ENCODE assay signal across 1 cellular context in genomic region chr6:5205877-5206840, GRCh38.
TF ChIP-seq lines count a peak whose summit lies in the region.

No MANE protein-coding gene starts in this region.

TF ChIP-seq in HepG2, 621 proteins besides CTCF, POLR2A, EP300 and RAD21 (continued from another document and continues in another):
- TF ChIP-seq, protein P1, sequence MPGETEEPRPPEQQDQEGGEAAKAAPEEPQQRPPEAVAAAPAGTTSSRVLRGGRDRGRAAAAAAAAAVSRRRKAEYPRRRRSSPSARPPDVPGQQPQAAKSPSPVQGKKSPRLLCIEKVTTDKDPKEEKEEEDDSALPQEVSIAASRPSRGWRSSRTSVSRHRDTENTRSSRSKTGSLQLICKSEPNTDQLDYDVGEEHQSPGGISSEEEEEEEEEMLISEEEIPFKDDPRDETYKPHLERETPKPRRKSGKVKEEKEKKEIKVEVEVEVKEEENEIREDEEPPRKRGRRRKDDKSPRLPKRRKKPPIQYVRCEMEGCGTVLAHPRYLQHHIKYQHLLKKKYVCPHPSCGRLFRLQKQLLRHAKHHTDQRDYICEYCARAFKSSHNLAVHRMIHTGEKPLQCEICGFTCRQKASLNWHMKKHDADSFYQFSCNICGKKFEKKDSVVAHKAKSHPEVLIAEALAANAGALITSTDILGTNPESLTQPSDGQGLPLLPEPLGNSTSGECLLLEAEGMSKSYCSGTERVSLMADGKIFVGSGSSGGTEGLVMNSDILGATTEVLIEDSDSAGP (CRISPR knock-in tag; IDR thresholded peaks at IDR 0.05; ENCODE audit: borderline replicate concordance): peak; percentile 64
- TF ChIP-seq ZNF761 (CRISPR knock-in tag; conservative IDR thresholded peaks at IDR 0.05): 0 out of 2 replicates have a peak, but pooled peaks have one; percentile 61
- no peak for TF ChIP-seq SOX6 (IDR thresholded peaks at IDR 0.05)
- TF ChIP-seq SOX6 (CRISPR knock-in tag; IDR thresholded peaks at IDR 0.05): peak; percentile 95
- TF ChIP-seq PAWR (CRISPR knock-in tag; IDR thresholded peaks at IDR 0.05; ENCODE audit: borderline replicate concordance): no peak
- no peak for TF ChIP-seq ZNF367 (CRISPR knock-in tag; IDR thresholded peaks at IDR 0.05; ENCODE audit: borderline replicate concordance)
- TF ChIP-seq, protein P2, sequence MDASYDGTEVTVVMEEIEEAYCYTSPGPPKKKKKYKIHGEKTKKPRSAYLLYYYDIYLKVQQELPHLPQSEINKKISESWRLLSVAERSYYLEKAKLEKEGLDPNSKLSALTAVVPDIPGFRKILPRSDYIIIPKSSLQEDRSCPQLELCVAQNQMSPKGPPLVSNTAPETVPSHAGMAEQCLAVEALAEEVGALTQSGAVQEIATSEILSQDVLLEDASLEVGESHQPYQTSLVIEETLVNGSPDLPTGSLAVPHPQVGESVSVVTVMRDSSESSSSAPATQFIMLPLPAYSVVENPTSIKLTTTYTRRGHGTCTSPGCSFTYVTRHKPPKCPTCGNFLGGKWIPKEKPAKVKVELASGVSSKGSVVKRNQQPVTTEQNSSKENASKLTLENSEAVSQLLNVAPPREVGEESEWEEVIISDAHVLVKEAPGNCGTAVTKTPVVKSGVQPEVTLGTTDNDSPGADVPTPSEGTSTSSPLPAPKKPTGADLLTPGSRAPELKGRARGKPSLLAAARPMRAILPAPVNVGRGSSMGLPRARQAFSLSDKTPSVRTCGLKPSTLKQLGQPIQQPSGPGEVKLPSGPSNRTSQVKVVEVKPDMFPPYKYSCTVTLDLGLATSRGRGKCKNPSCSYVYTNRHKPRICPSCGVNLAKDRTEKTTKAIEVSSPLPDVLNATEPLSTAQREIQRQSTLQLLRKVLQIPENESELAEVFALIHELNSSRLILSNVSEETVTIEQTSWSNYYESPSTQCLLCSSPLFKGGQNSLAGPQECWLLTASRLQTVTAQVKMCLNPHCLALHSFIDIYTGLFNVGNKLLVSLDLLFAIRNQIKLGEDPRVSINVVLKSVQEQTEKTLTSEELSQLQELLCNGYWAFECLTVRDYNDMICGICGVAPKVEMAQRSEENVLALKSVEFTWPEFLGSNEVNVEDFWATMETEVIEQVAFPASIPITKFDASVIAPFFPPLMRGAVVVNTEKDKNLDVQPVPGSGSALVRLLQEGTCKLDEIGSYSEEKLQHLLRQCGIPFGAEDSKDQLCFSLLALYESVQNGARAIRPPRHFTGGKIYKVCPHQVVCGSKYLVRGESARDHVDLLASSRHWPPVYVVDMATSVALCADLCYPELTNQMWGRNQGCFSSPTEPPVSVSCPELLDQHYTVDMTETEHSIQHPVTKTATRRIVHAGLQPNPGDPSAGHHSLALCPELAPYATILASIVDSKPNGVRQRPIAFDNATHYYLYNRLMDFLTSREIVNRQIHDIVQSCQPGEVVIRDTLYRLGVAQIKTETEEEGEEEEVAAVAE (CRISPR knock-in tag; IDR thresholded peaks at IDR 0.05; ENCODE audit: borderline replicate concordance): peak; percentile 87
- TF ChIP-seq ZNF136 (CRISPR knock-in tag; IDR thresholded peaks at IDR 0.05; ENCODE audit: low read depth): peak; percentile 55; the same call in 1 of the 2 replicates
- no peak for TF ChIP-seq MATR3 (CRISPR knock-in tag; IDR thresholded peaks at IDR 0.05)
- no peak for TF ChIP-seq NPAS2 (CRISPR knock-in tag; IDR thresholded peaks at IDR 0.05; ENCODE audit: borderline replicate concordance)
- peak; percentile 91 for TF ChIP-seq SAP130 (CRISPR knock-in tag; IDR thresholded peaks at IDR 0.05; ENCODE audit: low read depth)
- no peak; the same call in 1 of the 2 replicates for TF ChIP-seq ZNF749 (CRISPR knock-in tag; IDR thresholded peaks at IDR 0.05; ENCODE audit: borderline replicate concordance)
- TF ChIP-seq ZKSCAN8 (CRISPR knock-in tag; IDR thresholded peaks at IDR 0.05; ENCODE audit: borderline replicate concordance): peak; percentile 76; the same call in 1 of the 2 replicates
- TF ChIP-seq, protein P3, sequence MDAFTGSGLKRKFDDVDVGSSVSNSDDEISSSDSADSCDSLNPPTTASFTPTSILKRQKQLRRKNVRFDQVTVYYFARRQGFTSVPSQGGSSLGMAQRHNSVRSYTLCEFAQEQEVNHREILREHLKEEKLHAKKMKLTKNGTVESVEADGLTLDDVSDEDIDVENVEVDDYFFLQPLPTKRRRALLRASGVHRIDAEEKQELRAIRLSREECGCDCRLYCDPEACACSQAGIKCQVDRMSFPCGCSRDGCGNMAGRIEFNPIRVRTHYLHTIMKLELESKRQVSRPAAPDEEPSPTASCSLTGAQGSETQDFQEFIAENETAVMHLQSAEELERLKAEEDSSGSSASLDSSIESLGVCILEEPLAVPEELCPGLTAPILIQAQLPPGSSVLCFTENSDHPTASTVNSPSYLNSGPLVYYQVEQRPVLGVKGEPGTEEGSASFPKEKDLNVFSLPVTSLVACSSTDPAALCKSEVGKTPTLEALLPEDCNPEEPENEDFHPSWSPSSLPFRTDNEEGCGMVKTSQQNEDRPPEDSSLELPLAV (CRISPR knock-in tag; conservative IDR thresholded peaks at IDR 0.05; ENCODE audit: low read depth): no peak
- TF ChIP-seq, protein P4, sequence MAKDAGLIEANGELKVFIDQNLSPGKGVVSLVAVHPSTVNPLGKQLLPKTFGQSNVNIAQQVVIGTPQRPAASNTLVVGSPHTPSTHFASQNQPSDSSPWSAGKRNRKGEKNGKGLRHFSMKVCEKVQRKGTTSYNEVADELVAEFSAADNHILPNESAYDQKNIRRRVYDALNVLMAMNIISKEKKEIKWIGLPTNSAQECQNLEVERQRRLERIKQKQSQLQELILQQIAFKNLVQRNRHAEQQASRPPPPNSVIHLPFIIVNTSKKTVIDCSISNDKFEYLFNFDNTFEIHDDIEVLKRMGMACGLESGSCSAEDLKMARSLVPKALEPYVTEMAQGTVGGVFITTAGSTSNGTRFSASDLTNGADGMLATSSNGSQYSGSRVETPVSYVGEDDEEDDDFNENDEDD (CRISPR knock-in tag; IDR thresholded peaks at IDR 0.05; ENCODE audit: borderline replicate concordance): peak; percentile 8; the same call in 1 of the 2 replicates
- TF ChIP-seq ISX (CRISPR knock-in tag; conservative IDR thresholded peaks at IDR 0.05): no peak
- TF ChIP-seq ZNF446 (CRISPR knock-in tag; IDR thresholded peaks at IDR 0.05): no peak
- TF ChIP-seq ASH2L (IDR thresholded peaks at IDR 0.05; ENCODE audit: insufficient read length, low read depth, low read length): peak; percentile 50
- TF ChIP-seq, protein P5, sequence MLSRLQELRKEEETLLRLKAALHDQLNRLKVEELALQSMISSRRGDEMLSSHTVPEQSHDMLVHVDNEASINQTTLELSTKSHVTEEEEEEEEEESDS (CRISPR knock-in tag; IDR thresholded peaks at IDR 0.05; ENCODE audit: borderline replicate concordance): peak; percentile 87; the same call in 1 of the 2 replicates
- TF ChIP-seq ZNF776 (CRISPR knock-in tag; IDR thresholded peaks at IDR 0.05): no peak
- TF ChIP-seq PRMT3 (CRISPR knock-in tag; IDR thresholded peaks at IDR 0.05; ENCODE audit: borderline replicate concordance, low read depth): no peak
- TF ChIP-seq, protein P6, sequence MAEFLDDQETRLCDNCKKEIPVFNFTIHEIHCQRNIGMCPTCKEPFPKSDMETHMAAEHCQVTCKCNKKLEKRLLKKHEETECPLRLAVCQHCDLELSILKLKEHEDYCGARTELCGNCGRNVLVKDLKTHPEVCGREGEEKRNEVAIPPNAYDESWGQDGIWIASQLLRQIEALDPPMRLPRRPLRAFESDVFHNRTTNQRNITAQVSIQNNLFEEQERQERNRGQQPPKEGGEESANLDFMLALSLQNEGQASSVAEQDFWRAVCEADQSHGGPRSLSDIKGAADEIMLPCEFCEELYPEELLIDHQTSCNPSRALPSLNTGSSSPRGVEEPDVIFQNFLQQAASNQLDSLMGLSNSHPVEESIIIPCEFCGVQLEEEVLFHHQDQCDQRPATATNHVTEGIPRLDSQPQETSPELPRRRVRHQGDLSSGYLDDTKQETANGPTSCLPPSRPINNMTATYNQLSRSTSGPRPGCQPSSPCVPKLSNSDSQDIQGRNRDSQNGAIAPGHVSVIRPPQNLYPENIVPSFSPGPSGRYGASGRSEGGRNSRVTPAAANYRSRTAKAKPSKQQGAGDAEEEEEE (CRISPR knock-in tag; IDR thresholded peaks at IDR 0.05; ENCODE audit: borderline replicate concordance): no peak
- TF ChIP-seq HDAC2 (CRISPR knock-in tag; IDR thresholded peaks at IDR 0.05): peak; percentile 92
- peak; percentile 89 for TF ChIP-seq PHF5A (CRISPR knock-in tag; IDR thresholded peaks at IDR 0.05; ENCODE audit: low read depth, unreplicated experiment)
- no peak; the same call in 1 of the 2 replicates for TF ChIP-seq ZNF703 (CRISPR knock-in tag; IDR thresholded peaks at IDR 0.05; ENCODE audit: borderline replicate concordance)
- TF ChIP-seq KLF16 (CRISPR knock-in tag; IDR thresholded peaks at IDR 0.05): peak in 1 of 2 experiments; percentile 84; a peak in 2 of 4 replicates
- peak; percentile 91 for TF ChIP-seq ZBED4 (CRISPR knock-in tag; IDR thresholded peaks at IDR 0.05; ENCODE audit: borderline replicate concordance)
- no peak for TF ChIP-seq ZNF816 (CRISPR knock-in tag; IDR thresholded peaks at IDR 0.05; ENCODE audit: borderline replicate concordance)
- TF ChIP-seq ZNF563 (CRISPR knock-in tag; IDR thresholded peaks at IDR 0.05): no peak; the same call in 1 of the 2 replicates
- peak; percentile 46 for TF ChIP-seq ZNF883 (CRISPR knock-in tag; IDR thresholded peaks at IDR 0.05; ENCODE audit: not compliant biosample characterization)
- TF ChIP-seq MXD3 (CRISPR knock-in tag; IDR thresholded peaks at IDR 0.05): no peak
- no peak for TF ChIP-seq ZNF550 (CRISPR knock-in tag; IDR thresholded peaks at IDR 0.05; ENCODE audit: borderline replicate concordance)
- TF ChIP-seq HMGXB4 (CRISPR knock-in tag; IDR thresholded peaks at IDR 0.05; ENCODE audit: borderline replicate concordance in 1 of 2, low read depth in 1 of 2): peak; percentile 47 to 54; a peak in 1 of 4 replicates
- TF ChIP-seq, protein P7, sequence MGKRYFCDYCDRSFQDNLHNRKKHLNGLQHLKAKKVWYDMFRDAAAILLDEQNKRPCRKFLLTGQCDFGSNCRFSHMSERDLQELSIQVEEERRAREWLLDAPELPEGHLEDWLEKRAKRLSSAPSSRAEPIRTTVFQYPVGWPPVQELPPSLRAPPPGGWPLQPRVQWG (CRISPR knock-in tag; IDR thresholded peaks at IDR 0.05; ENCODE audit: borderline replicate concordance, low read depth): no peak
- TF ChIP-seq REST (IDR thresholded peaks at IDR 0.05; ENCODE audit: borderline replicate concordance in 1 of 2, low read depth in 1 of 2, low read length in 2 of 2): peak in 1 of 2 experiments; percentile 33; a peak in 1 of 4 replicates
- TF ChIP-seq ZMYM2 (CRISPR knock-in tag; IDR thresholded peaks at IDR 0.05): peak; percentile 71; the same call in 1 of the 2 replicates
